In the genomic region with DNA sequence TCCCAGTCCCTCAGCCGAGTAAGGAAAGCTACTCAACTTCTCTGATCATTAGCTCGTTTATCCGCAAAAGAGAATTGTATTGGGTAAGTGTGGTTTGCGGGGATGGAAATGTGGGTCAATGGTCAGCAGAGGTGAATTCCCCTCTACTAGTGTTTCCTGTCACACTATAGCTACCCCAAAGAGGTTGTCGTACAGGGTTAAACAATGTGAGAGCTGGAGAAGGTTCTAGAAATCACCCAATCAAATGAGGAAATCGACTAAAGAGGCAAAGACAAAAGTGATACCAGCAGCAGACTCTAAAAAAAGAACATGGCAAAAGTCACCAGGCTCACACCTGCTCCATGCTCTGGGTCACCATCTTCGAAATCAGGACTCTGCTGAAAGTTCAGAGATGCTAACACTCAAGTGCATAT, we compare ENCODE assay signal across 9 cellular contexts.
DNase-seq lines count a peak whose midpoint lies in the region; ATAC-seq and TF ChIP-seq lines count a peak whose summit lies in the region.
"Had no signal": no experiment of that assay in that cellular context is flagged by ENCODE, and none has a peak within 500 bp of the region (broad histone marks: within the 10 kb centered on the region; RNA-seq: fewer than 3 reads in every experiment).

No MANE protein-coding gene starts in this region.

- DNase-seq in memory B cell (ENCODE audit: low spot score in 2 of 2) (peak; percentile 27 to 45), ascending aorta (ENCODE audit: low spot score in 2 of 2) (no peak), NCI-H1105 (lab: John Stamatoyannopoulos, UW) (no peak), SIG-M5 (lab: John Stamatoyannopoulos, UW) (no peak), smooth muscle cell (lab: John Stamatoyannopoulos, UW; ENCODE audit: unreplicated experiment) (no peak)
- DNase-seq: gastrocnemius medialis had no signal

- H3K4me3 Mint-ChIP-seq in IgD-negative memory B cell (peak overlapping the region; percentile 61 to 85 (median 76)), memory B cell (peak overlapping the region; percentile 75)

- no peaks in the 10 kb centered on the region for H3K36me3 Mint-ChIP-seq in IgD-negative memory B cell
- H3K36me3 Mint-ChIP-seq in memory B cell, result no peaks in the 10 kb centered on the region

- H2AFZ ChIP-seq in smooth muscle cell (ENCODE audit: low read depth), result no peak overlapping the region

- peak; percentile 74 for ATAC-seq in GM18519 (IDR thresholded peaks at IDR 0.05; ENCODE audit: low FRiP score, unreplicated experiment)
- ATAC-seq in GM21576 (IDR thresholded peaks at IDR 0.05; ENCODE audit: unreplicated experiment), result peak; percentile 88
- peak; percentile 70 for ATAC-seq in memory B cell (ENCODE audit: low read depth)
- ATAC-seq: gastrocnemius medialis had no signal

- H3K27me3 Mint-ChIP-seq in IgD-negative memory B cell, result no peaks in the 10 kb centered on the region
- H3K27me3 Mint-ChIP-seq in memory B cell, result no peaks in the 10 kb centered on the region

- H3K79me2 ChIP-seq in smooth muscle cell (ENCODE audit: low read depth), result no peaks in the 10 kb centered on the region

- H3K9me3 ChIP-seq in ascending aorta (no peaks in the 10 kb centered on the region), smooth muscle cell (replicated peaks; ENCODE audit: low read depth) (no peaks in the 10 kb centered on the region)
- H3K9me3 ChIP-seq: gastrocnemius medialis had no signal

- H3K36me3 ChIP-seq in ascending aorta (no peaks in the 10 kb centered on the region), smooth muscle cell (ENCODE audit: low read depth) (no peaks in the 10 kb centered on the region)
- H3K36me3 ChIP-seq: gastrocnemius medialis had no signal

- H3F3A ChIP-seq in smooth muscle cell (ENCODE audit: low read depth), result no peaks in the 10 kb centered on the region

- no peaks in the 10 kb centered on the region for H4K20me1 ChIP-seq in smooth muscle cell (ENCODE audit: low read depth)

- no peaks in the 10 kb centered on the region for H3K4me1 ChIP-seq in ascending aorta
- H3K4me1 ChIP-seq in smooth muscle cell (ENCODE audit: low read depth), result no peaks in the 10 kb centered on the region
- H3K4me1 ChIP-seq: gastrocnemius medialis had no signal

- intact Hi-C loops in ascending aorta (cut with DNase I), result no loop called here

- H3K4me3 ChIP-seq in ascending aorta (no peak overlapping the region), smooth muscle cell (no peak overlapping the region)
- H3K4me3 ChIP-seq: gastrocnemius medialis had no signal

- TF ChIP-seq CTCF in ascending aorta (IDR thresholded peaks at IDR 0.05), result no peak
- TF ChIP-seq CTCF in smooth muscle cell (IDR thresholded peaks at IDR 0.05; ENCODE audit: borderline replicate concordance, insufficient read depth, poor library complexity, severe bottlenecking), result no peak

- peak overlapping the region; percentile 85 to 96 (median 96) for H3K27ac Mint-ChIP-seq in IgD-negative memory B cell
- peak overlapping the region; percentile 97 for H3K27ac Mint-ChIP-seq in memory B cell

- H3K27ac ChIP-seq in ascending aorta (no peak overlapping the region), smooth muscle cell (ENCODE audit: low read depth) (no peak overlapping the region)
- H3K27ac ChIP-seq: gastrocnemius medialis had no signal

- H3K9me3 Mint-ChIP-seq in IgD-negative memory B cell, result no peaks in the 10 kb centered on the region
- H3K9me3 Mint-ChIP-seq in memory B cell, result peaks cover 2% of the 10 kb centered on the region

- peaks cover 44 to 50% (median 49%) of the 10 kb centered on the region in 3 donors for H3K4me1 Mint-ChIP-seq in IgD-negative memory B cell
- H3K4me1 Mint-ChIP-seq in memory B cell, result peaks cover 38% of the 10 kb centered on the region

- H3K4me2 ChIP-seq in smooth muscle cell, result no peak overlapping the region

- H3K9ac ChIP-seq in smooth muscle cell (ENCODE audit: low read depth), result no peak overlapping the region

- WGBS in smooth muscle cell (ENCODE audit: low lambda C conversion rate), result 88% methylated on average over 7 of the region's 7 CpGs

- no peaks in the 10 kb centered on the region for H3K27me3 ChIP-seq in ascending aorta
- H3K27me3 ChIP-seq in smooth muscle cell (ENCODE audit: low read depth), result no peaks in the 10 kb centered on the region
- H3K27me3 ChIP-seq: gastrocnemius medialis had no signal

Comparison
In these comparisons a context has a peak if more than half of its experiments do, and no peak if none do; other contexts are left out.
1. DNase-seq: peak in memory B cell (2 of 2); none in ascending aorta (0 of 2), NCI-H1105 (single experiment), SIG-M5 (single experiment) and smooth muscle cell (single experiment).
2. Peak in every context shown above with its lines, with median percentiles within 50 percentile points of each other: ATAC-seq.